In genomic region chr3:138494607-138494929, GRCh38 we compare ENCODE assay signal across 3 cellular contexts.
TF ChIP-seq lines count a peak whose summit lies in the region.

No MANE protein-coding gene starts in this region.

TF ChIP-seq in A549, 52 proteins besides CTCF, POLR2A, EP300 and RAD21 (continued from another document):
- no peak for TF ChIP-seq ESRRA (IDR thresholded peaks at IDR 0.05; ENCODE audit: borderline replicate concordance, low read length)

TF ChIP-seq in SK-N-SH treated with all-trans-retinoic acid at 6 μM for 48 hours, 23 proteins besides CTCF, POLR2A, EP300 and RAD21 (continued from another document):
- TF ChIP-seq, protein P1, sequence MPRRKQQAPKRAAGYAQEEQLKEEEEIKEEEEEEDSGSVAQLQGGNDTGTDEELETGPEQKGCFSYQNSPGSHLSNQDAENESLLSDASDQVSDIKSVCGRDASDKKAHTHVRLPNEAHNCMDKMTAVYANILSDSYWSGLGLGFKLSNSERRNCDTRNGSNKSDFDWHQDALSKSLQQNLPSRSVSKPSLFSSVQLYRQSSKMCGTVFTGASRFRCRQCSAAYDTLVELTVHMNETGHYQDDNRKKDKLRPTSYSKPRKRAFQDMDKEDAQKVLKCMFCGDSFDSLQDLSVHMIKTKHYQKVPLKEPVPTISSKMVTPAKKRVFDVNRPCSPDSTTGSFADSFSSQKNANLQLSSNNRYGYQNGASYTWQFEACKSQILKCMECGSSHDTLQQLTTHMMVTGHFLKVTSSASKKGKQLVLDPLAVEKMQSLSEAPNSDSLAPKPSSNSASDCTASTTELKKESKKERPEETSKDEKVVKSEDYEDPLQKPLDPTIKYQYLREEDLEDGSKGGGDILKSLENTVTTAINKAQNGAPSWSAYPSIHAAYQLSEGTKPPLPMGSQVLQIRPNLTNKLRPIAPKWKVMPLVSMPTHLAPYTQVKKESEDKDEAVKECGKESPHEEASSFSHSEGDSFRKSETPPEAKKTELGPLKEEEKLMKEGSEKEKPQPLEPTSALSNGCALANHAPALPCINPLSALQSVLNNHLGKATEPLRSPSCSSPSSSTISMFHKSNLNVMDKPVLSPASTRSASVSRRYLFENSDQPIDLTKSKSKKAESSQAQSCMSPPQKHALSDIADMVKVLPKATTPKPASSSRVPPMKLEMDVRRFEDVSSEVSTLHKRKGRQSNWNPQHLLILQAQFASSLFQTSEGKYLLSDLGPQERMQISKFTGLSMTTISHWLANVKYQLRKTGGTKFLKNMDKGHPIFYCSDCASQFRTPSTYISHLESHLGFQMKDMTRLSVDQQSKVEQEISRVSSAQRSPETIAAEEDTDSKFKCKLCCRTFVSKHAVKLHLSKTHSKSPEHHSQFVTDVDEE (CRISPR knock-in tag; IDR thresholded peaks at IDR 0.05) = no peak
- TF ChIP-seq ZFP3 (CRISPR knock-in tag; IDR thresholded peaks at IDR 0.05) = peak; percentile 91

TF ChIP-seq in HepG2, 621 proteins besides CTCF, POLR2A, EP300 and RAD21 (continued from another document):
- TF ChIP-seq ELK4 (CRISPR knock-in tag; IDR thresholded peaks at IDR 0.05; ENCODE audit: borderline replicate concordance) = no peak
- no peak for TF ChIP-seq SIN3A (IDR thresholded peaks at IDR 0.05; ENCODE audit: borderline replicate concordance, low read depth, low read length)
- no peak for TF ChIP-seq ZNF737 (CRISPR knock-in tag; IDR thresholded peaks at IDR 0.05; ENCODE audit: borderline replicate concordance)
- TF ChIP-seq ZNF138 (CRISPR knock-in tag; IDR thresholded peaks at IDR 0.05; ENCODE audit: low read depth) = no peak
- no peak for TF ChIP-seq ZNF367 (CRISPR knock-in tag; IDR thresholded peaks at IDR 0.05; ENCODE audit: borderline replicate concordance)
- TF ChIP-seq ZNF496 (CRISPR knock-in tag; IDR thresholded peaks at IDR 0.05; ENCODE audit: insufficient replicate concordance) = no peak
- no peak for TF ChIP-seq ZMYM3 (CRISPR knock-in tag; IDR thresholded peaks at IDR 0.05)
- TF ChIP-seq, protein P2, sequence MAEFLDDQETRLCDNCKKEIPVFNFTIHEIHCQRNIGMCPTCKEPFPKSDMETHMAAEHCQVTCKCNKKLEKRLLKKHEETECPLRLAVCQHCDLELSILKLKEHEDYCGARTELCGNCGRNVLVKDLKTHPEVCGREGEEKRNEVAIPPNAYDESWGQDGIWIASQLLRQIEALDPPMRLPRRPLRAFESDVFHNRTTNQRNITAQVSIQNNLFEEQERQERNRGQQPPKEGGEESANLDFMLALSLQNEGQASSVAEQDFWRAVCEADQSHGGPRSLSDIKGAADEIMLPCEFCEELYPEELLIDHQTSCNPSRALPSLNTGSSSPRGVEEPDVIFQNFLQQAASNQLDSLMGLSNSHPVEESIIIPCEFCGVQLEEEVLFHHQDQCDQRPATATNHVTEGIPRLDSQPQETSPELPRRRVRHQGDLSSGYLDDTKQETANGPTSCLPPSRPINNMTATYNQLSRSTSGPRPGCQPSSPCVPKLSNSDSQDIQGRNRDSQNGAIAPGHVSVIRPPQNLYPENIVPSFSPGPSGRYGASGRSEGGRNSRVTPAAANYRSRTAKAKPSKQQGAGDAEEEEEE (CRISPR knock-in tag; IDR thresholded peaks at IDR 0.05; ENCODE audit: borderline replicate concordance) = no peak
- TF ChIP-seq, protein P3, sequence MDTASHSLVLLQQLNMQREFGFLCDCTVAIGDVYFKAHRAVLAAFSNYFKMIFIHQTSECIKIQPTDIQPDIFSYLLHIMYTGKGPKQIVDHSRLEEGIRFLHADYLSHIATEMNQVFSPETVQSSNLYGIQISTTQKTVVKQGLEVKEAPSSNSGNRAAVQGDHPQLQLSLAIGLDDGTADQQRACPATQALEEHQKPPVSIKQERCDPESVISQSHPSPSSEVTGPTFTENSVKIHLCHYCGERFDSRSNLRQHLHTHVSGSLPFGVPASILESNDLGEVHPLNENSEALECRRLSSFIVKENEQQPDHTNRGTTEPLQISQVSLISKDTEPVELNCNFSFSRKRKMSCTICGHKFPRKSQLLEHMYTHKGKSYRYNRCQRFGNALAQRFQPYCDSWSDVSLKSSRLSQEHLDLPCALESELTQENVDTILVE (CRISPR knock-in tag; IDR thresholded peaks at IDR 0.05) = no peak
- no peak for TF ChIP-seq ISL2 (CRISPR knock-in tag; IDR thresholded peaks at IDR 0.05)
- TF ChIP-seq IRX3 (CRISPR knock-in tag; IDR thresholded peaks at IDR 0.05; ENCODE audit: borderline replicate concordance, low read depth) = no peak
- TF ChIP-seq ZNF891 (CRISPR knock-in tag; IDR thresholded peaks at IDR 0.05) = no peak
TF ChIP-seq in HepG2: peak in this region for 0.
